24 cellular contexts compared by ENCODE assay signal in the genomic region with DNA sequence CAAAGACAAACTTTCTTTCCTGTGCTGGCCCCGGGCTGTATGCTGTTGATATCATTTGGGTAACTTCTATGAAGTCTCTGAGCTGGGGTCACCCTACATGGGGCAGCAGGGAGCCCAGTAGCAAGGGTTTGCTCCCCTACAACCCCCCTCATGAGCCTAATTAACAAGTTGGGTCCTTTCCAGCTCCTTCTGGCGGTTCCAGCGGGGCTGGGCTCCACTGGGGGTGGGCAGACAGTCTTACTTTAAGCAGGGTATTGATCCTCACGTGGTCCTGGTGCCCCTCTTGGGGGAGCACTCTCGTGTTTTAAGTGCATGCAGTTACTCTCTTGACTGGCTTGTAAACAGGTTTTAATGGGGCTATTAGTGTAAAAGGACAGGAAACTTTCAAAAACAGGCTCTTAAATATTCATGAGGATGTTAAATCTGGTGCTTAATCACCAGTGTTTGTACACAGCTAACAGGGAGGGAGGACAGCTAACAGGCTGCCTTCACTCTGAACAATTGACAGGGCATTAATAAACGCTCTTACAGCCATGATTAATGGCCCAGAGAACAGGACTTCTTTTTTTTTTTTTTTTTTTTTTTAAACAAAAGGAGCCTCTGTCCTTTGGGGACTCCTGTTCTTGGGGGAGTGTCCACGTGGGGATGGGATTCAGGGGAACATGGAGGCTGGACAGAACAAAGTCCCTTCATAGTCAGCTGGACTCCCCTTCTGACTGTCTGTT. TPM values are rescaled to one million over a fixed set of nuclear protein-coding genes. Genes with fewer than 3 reads are reported as not detected.
"Had no signal": no experiment of that assay in that cellular context is flagged by ENCODE, and none has a peak within 500 bp of the region (broad histone marks: within the 10 kb centered on the region; RNA-seq: fewer than 3 reads in every experiment).

No MANE protein-coding gene starts in this region.

- H3K36me3 Mint-ChIP-seq: activated naive CD4-positive, alpha-beta T cell treated with anti-CD3 and anti-CD28 coated beads, Interleukin-2, amount 50 U/mL, for 72 hours; naive thymus-derived CD8-positive, alpha-beta T cell; type B pancreatic cell had no signal

- H3K4me3 Mint-ChIP-seq: activated T-helper 1 cell treated with anti-CD3 and anti-CD28 coated beads, Interleukin-12 subunit alpha, Interleukin-12 subunit beta, Interleukin-2, Interleukin-4 antibody, amounts not matched to agents 30 ng/mL and 10 ng/mL and 1 ng/mL, durations not matched to agents 14 hours and 24 hours and 36 hours; naive thymus-derived CD8-positive, alpha-beta T cell; stimulated activated naive CD8-positive, alpha-beta T cell treated with anti-CD3 and anti-CD28 coated beads, Interleukin-15, amount 100 ng/mL, for 72 hours; type B pancreatic cell had no signal

- DNase-seq: activated CD4-positive, alpha-beta T cell treated with anti-CD3 and anti-CD28 coated beads, Interleukin-2, amount 50 U/mL, for 48 hours; activated gamma-delta T cell treated with Interleukin-2 at 50 U/mL for 16 hours; activated T-cell treated with anti-CD3 and anti-CD28 coated beads for 4 hours; adrenal gland; gastrocnemius medialis; heart right ventricle; mesenchymal stem cell; naive thymus-derived CD8-positive, alpha-beta T cell; ovary; stimulated activated CD4-positive, alpha-beta T cell treated with anti-CD3 and anti-CD28 coated beads, Interleukin-4, amount 100 ng/mL, for 1 hour; stimulated activated naive CD8-positive, alpha-beta T cell treated with anti-CD3 and anti-CD28 coated beads, Interleukin-15, amount 100 ng/mL, for 72 hours; T-helper 2 cell; testis; WERI-Rb-1 had no signal

- H3K27ac ChIP-seq: adrenal gland, breast epithelium, coronary artery, gastrocnemius medialis, heart right ventricle, ovary, testis, WERI-Rb-1 had no signal

- FAIRE-seq: astrocyte had no signal

- H3K4me1 ChIP-seq: adrenal gland, breast epithelium, gastrocnemius medialis, heart right ventricle, testis had no signal

- H3K36me3 ChIP-seq: adrenal gland, breast epithelium, gastrocnemius medialis, heart right ventricle, ovary, WERI-Rb-1 had no signal

- H3K27ac Mint-ChIP-seq: activated T-helper 1 cell treated with anti-CD3 and anti-CD28 coated beads, Interleukin-12 subunit alpha, Interleukin-12 subunit beta, Interleukin-2, Interleukin-4 antibody, amounts not matched to agents 30 ng/mL and 10 ng/mL and 1 ng/mL, durations not matched to agents 14 hours and 24 hours and 36 hours; naive thymus-derived CD8-positive, alpha-beta T cell; stimulated activated naive CD8-positive, alpha-beta T cell treated with anti-CD3 and anti-CD28 coated beads, Interleukin-15, amount 100 ng/mL, for 72 hours; type B pancreatic cell had no signal

- H3K9me3 ChIP-seq: adrenal gland, breast epithelium, gastrocnemius medialis, heart right ventricle, ovary, testis had no signal

- H3K4me1 Mint-ChIP-seq: naive thymus-derived CD8-positive, alpha-beta T cell had no signal

- H3K4me3 ChIP-seq: adrenal gland, breast epithelium, coronary artery, gastrocnemius medialis, heart right ventricle, ovary, smooth muscle cell, testis had no signal

- H3K9me3 Mint-ChIP-seq: activated naive CD4-positive, alpha-beta T cell treated with anti-CD3 and anti-CD28 coated beads, Interleukin-2, amount 50 U/mL, for 72 hours; activated T-helper 1 cell treated with anti-CD3 and anti-CD28 coated beads, Interleukin-12 subunit alpha, Interleukin-12 subunit beta, Interleukin-2, Interleukin-4 antibody, amounts not matched to agents 30 ng/mL and 10 ng/mL and 1 ng/mL, durations not matched to agents 14 hours and 24 hours and 36 hours; naive thymus-derived CD8-positive, alpha-beta T cell; type B pancreatic cell had no signal

RNA-seq across cellular contexts. Expression of a gene that starts 36.6 kb away (rescaled TPM):
- total RNA-seq: activated naive CD4-positive, alpha-beta T cell treated with anti-CD3 and anti-CD28 coated beads, Interleukin-2, amount 50 U/mL, for 72 hours; activated T-helper 1 cell treated with anti-CD3 and anti-CD28 coated beads, Interleukin-12 subunit alpha, Interleukin-12 subunit beta, Interleukin-2, Interleukin-4 antibody, amounts not matched to agents 30 ng/mL and 10 ng/mL and 1 ng/mL, durations not matched to agents 14 hours and 24 hours and 36 hours; adrenal gland; astrocyte; breast epithelium; epithelial cell of proximal tubule; gastrocnemius medialis; heart right ventricle; liver; naive thymus-derived CD8-positive, alpha-beta T cell; ovary; sciatic nerve; smooth muscle cell had no signal
- polyA plus RNA-seq: adrenal gland; heart right ventricle; liver; naive thymus-derived CD8-positive, alpha-beta T cell; smooth muscle cell had no signal
